16 cellular contexts compared by ENCODE assay signal in genomic region chr21:37509802-37510393, GRCh38.
DNase-seq lines count a peak whose midpoint lies in the region; ATAC-seq and TF ChIP-seq lines count a peak whose summit lies in the region.
"Had no signal": no experiment of that assay in that cellular context is flagged by ENCODE, and none has a peak within 500 bp of the region (broad histone marks: within the 10 kb centered on the region; RNA-seq: fewer than 3 reads in every experiment).

No MANE protein-coding gene starts in this region.

- no peak for DNase-seq in activated naive CD8-positive, alpha-beta T cell treated with anti-CD3 and anti-CD28 coated beads for 36 hours
- DNase-seq in activated naive CD8-positive, alpha-beta T cell treated with anti-CD3 and anti-CD28 coated beads, Interleukin-2, amount 50 U/mL, for 24 hours: no peak
- DNase-seq in fibroblast of pulmonary artery (ENCODE audit: low read depth) (peak; percentile 46), SKM-1 (lab: John Stamatoyannopoulos, UW; ENCODE audit: unreplicated experiment) (no peak), NCI-H2107 treated with DMSO at 0.1 percent for 48 hours (lab: John Stamatoyannopoulos, UW; ENCODE audit: unreplicated experiment) (no peak)
- no peak for DNase-seq in stimulated activated effector memory CD8-positive, alpha-beta T cell treated with anti-CD3 and anti-CD28 coated beads, Interleukin-12 subunit alpha, Interleukin-12 subunit beta, amount 100 ng/mL, for 72 hours (ENCODE audit: low spot score in 2 of 2)
- DNase-seq: activated B cell treated with CpG ODN at 0.5 μM for 24 hours, activated T-cell treated with anti-CD3 and anti-CD28 coated beads for 4 hours, aorta, Caco-2, midbrain, NCI-H446 treated with DMSO at 0.1 percent for 48 hours, pancreas had no signal

- no peak overlapping the region for H3K4me3 ChIP-seq in fibroblast of pulmonary artery (replicated peaks; ENCODE audit: low read depth, low read length)
- H3K4me3 ChIP-seq: pancreas had no signal

- H3K36me3 Mint-ChIP-seq in activated naive CD8-positive, alpha-beta T cell: peaks cover 31% of the 10 kb centered on the region
- H3K36me3 Mint-ChIP-seq in activated naive CD8-positive, alpha-beta T cell treated with anti-CD3 and anti-CD28 coated beads for 36 hours: peaks cover 38% of the 10 kb centered on the region
- H3K36me3 Mint-ChIP-seq in activated naive CD8-positive, alpha-beta T cell treated with anti-CD3 and anti-CD28 coated beads, Interleukin-2, amount 50 U/mL, for 24 hours (ENCODE audit: low read depth): peaks cover 51% of the 10 kb centered on the region
- no peaks in the 10 kb centered on the region for H3K36me3 Mint-ChIP-seq in stimulated activated effector memory CD8-positive, alpha-beta T cell treated with anti-CD3 and anti-CD28 coated beads, Interleukin-12 subunit alpha, Interleukin-12 subunit beta, amount 100 ng/mL, for 72 hours

- no peak for ATAC-seq in activated naive CD8-positive, alpha-beta T cell treated with anti-CD3 and anti-CD28 coated beads, Interleukin-2, amount 50 U/mL, for 24 hours
- ATAC-seq in stimulated activated effector memory CD8-positive, alpha-beta T cell treated with anti-CD3 and anti-CD28 coated beads, Interleukin-12 subunit alpha, Interleukin-12 subunit beta, amount 100 ng/mL, for 72 hours: peak; percentile 82
- no peak for ATAC-seq in HG02884 (IDR thresholded peaks at IDR 0.05; ENCODE audit: unreplicated experiment)
- ATAC-seq: pancreas had no signal

- H3K9me3 Mint-ChIP-seq in activated naive CD8-positive, alpha-beta T cell (ENCODE audit: low read depth): no peaks in the 10 kb centered on the region
- no peaks in the 10 kb centered on the region for H3K9me3 Mint-ChIP-seq in activated naive CD8-positive, alpha-beta T cell treated with anti-CD3 and anti-CD28 coated beads for 36 hours
- no peaks in the 10 kb centered on the region for H3K9me3 Mint-ChIP-seq in activated naive CD8-positive, alpha-beta T cell treated with anti-CD3 and anti-CD28 coated beads, Interleukin-2, amount 50 U/mL, for 24 hours
- no peaks in the 10 kb centered on the region for H3K9me3 Mint-ChIP-seq in stimulated activated effector memory CD8-positive, alpha-beta T cell treated with anti-CD3 and anti-CD28 coated beads, Interleukin-12 subunit alpha, Interleukin-12 subunit beta, amount 100 ng/mL, for 72 hours
- H3K9me3 Mint-ChIP-seq: activated B cell treated with CpG ODN at 0.5 μM for 24 hours, IgD-negative memory B cell had no signal

- no peaks in the 10 kb centered on the region for H3K27me3 Mint-ChIP-seq in activated naive CD8-positive, alpha-beta T cell
- H3K27me3 Mint-ChIP-seq in activated naive CD8-positive, alpha-beta T cell treated with anti-CD3 and anti-CD28 coated beads for 36 hours: no peaks in the 10 kb centered on the region
- no peaks in the 10 kb centered on the region for H3K27me3 Mint-ChIP-seq in activated naive CD8-positive, alpha-beta T cell treated with anti-CD3 and anti-CD28 coated beads, Interleukin-2, amount 50 U/mL, for 24 hours
- H3K27me3 Mint-ChIP-seq: activated B cell treated with CpG ODN at 0.5 μM for 24 hours, IgD-negative memory B cell had no signal

- peak overlapping the region; percentile 31 for H3K27ac Mint-ChIP-seq in activated naive CD8-positive, alpha-beta T cell
- H3K27ac Mint-ChIP-seq in activated naive CD8-positive, alpha-beta T cell treated with anti-CD3 and anti-CD28 coated beads for 36 hours: no peak overlapping the region
- H3K27ac Mint-ChIP-seq in activated naive CD8-positive, alpha-beta T cell treated with anti-CD3 and anti-CD28 coated beads, Interleukin-2, amount 50 U/mL, for 24 hours: peak overlapping the region; percentile 8
- peak overlapping the region; percentile 75 for H3K27ac Mint-ChIP-seq in stimulated activated effector memory CD8-positive, alpha-beta T cell treated with anti-CD3 and anti-CD28 coated beads, Interleukin-12 subunit alpha, Interleukin-12 subunit beta, amount 100 ng/mL, for 72 hours

- H3K4me1 Mint-ChIP-seq in activated naive CD8-positive, alpha-beta T cell (ENCODE audit: low read depth): peaks cover 22% of the 10 kb centered on the region
- H3K4me1 Mint-ChIP-seq in activated naive CD8-positive, alpha-beta T cell treated with anti-CD3 and anti-CD28 coated beads for 36 hours: peaks cover 8% of the 10 kb centered on the region
- peaks cover 3% of the 10 kb centered on the region for H3K4me1 Mint-ChIP-seq in activated naive CD8-positive, alpha-beta T cell treated with anti-CD3 and anti-CD28 coated beads, Interleukin-2, amount 50 U/mL, for 24 hours
- H3K4me1 Mint-ChIP-seq in stimulated activated effector memory CD8-positive, alpha-beta T cell treated with anti-CD3 and anti-CD28 coated beads, Interleukin-12 subunit alpha, Interleukin-12 subunit beta, amount 100 ng/mL, for 72 hours: peaks cover 6% of the 10 kb centered on the region

- H3K4me3 Mint-ChIP-seq in activated naive CD8-positive, alpha-beta T cell: no peak overlapping the region
- H3K4me3 Mint-ChIP-seq in activated naive CD8-positive, alpha-beta T cell treated with anti-CD3 and anti-CD28 coated beads for 36 hours: no peak overlapping the region
- H3K4me3 Mint-ChIP-seq in activated naive CD8-positive, alpha-beta T cell treated with anti-CD3 and anti-CD28 coated beads, Interleukin-2, amount 50 U/mL, for 24 hours: no peak overlapping the region
- H3K4me3 Mint-ChIP-seq in stimulated activated effector memory CD8-positive, alpha-beta T cell treated with anti-CD3 and anti-CD28 coated beads, Interleukin-12 subunit alpha, Interleukin-12 subunit beta, amount 100 ng/mL, for 72 hours: no peak overlapping the region
- H3K4me3 Mint-ChIP-seq: activated B cell treated with CpG ODN at 0.5 μM for 24 hours, IgD-negative memory B cell had no signal

- no peak for TF ChIP-seq CTCF in fibroblast of pulmonary artery (IDR thresholded peaks at IDR 0.05; ENCODE audit: low read length, missing control alignments)
